Comparison of ENCODE assay signal across 8 cellular contexts in genomic region chr3:27357665-27358258, GRCh38. TPM values are rescaled to one million over a fixed set of nuclear protein-coding genes. Genes with fewer than 3 reads are reported as not detected.
DNase-seq lines count a peak whose midpoint lies in the region; ATAC-seq and TF ChIP-seq lines count a peak whose summit lies in the region.

No MANE protein-coding gene starts in this region.

- no peaks in the 10 kb centered on the region for H3F3A ChIP-seq in SK-N-SH (replicated peaks; ENCODE audit: insufficient read depth)

- CTCF ChIA-PET in SK-N-SH (lab: Yijun Ruan, JAX): interaction anchor here (0.6 to 1.4 kb wide), 22 partner anchors 8 to 943 kb away, joined by 3 to 13 read pairs (median 4); partner anchors contain the start of gene NEK10

- intact Hi-C loops in adrenal gland (cut with DNase I): no loop called here

- peak; percentile 70 for TF ChIP-seq CTCF in SK-N-SH (IDR thresholded peaks at IDR 0.05)
- TF ChIP-seq CTCF in adrenal gland (IDR thresholded peaks at IDR 0.05): peak; percentile 33 to 69 (median 64)

- no peaks in the 10 kb centered on the region for H3K27me3 ChIP-seq in SK-N-SH (ENCODE audit: insufficient read depth)
- H3K27me3 ChIP-seq in adrenal gland: no peaks in the 10 kb centered on the region

- TF ChIP-seq POLR2A in adrenal gland (IDR thresholded peaks at IDR 0.05): no peak

- DNase-seq in GM04504 (ENCODE audit: low read depth): peak; percentile 9
- peak; percentile 19 for DNase-seq in HS-5 (ENCODE audit: low read depth)
- DNase-seq in SK-N-SH: peak; percentile 39
- DNase-seq in adrenal gland: peak; percentile 56 to 76 (median 65)
- DNase-seq in inferior parietal cortex (ENCODE audit: extremely low spot score): peak; percentile 38
- DNase-seq in stimulated activated CD4-positive, alpha-beta T cell treated with anti-CD3 and anti-CD28 coated beads, TNF-alpha, amount 100 ng/mL, for 4 hours (ENCODE audit: low read depth in 3 of 3): peak in 2 of 3 experiments; percentile 13 to 29
- no peak for DNase-seq in OCI-M2 (lab: John Stamatoyannopoulos, UW; ENCODE audit: unreplicated experiment)

- H3K4me2 ChIP-seq in SK-N-SH: no peak overlapping the region

- no peaks in the 10 kb centered on the region for H3K79me2 ChIP-seq in SK-N-SH (ENCODE audit: insufficient read depth)

- no peaks in the 10 kb centered on the region for H4K20me1 ChIP-seq in SK-N-SH (ENCODE audit: insufficient read depth)

- peak; percentile 96 for ATAC-seq in GM21526 (IDR thresholded peaks at IDR 0.05; ENCODE audit: low FRiP score, unreplicated experiment)

- TF ChIP-seq RAD21 in SK-N-SH (IDR thresholded peaks at IDR 0.05; ENCODE audit: low read length): peak; percentile 74

- H3K9me2 ChIP-seq in SK-N-SH: no peaks in the 10 kb centered on the region

- H3K36me3 ChIP-seq in SK-N-SH (replicated peaks in 1 of 2; ENCODE audit: control insufficient read depth in 1 of 2, insufficient read depth in 2 of 2, low read length in 1 of 2) (no peaks in the 10 kb centered on the region), adrenal gland (replicated peaks in 1 of 2) (no peaks in the 10 kb centered on the region)

- H3K9me3 ChIP-seq in SK-N-SH: no peaks in the 10 kb centered on the region
- H3K9me3 ChIP-seq in adrenal gland (replicated peaks in 1 of 3): no peaks in the 10 kb centered on the region

- POLR2A ChIA-PET in SK-N-SH (lab: Yijun Ruan, JAX): no interaction called here

- no peak overlapping the region; a peak in 1 of 4 replicates for H3K4me3 ChIP-seq in SK-N-SH (ENCODE audit: low read depth in 2 of 2, low read length in 1 of 2)
- no peak overlapping the region for H3K4me3 ChIP-seq in adrenal gland

- no peak for TF ChIP-seq EP300 in SK-N-SH (IDR thresholded peaks at IDR 0.05; ENCODE audit: borderline replicate concordance in 1 of 2, low read depth in 1 of 2, low read length in 1 of 2)

- H3K9ac ChIP-seq in SK-N-SH: no peak overlapping the region

- H3K4me1 ChIP-seq in SK-N-SH (ENCODE audit: control insufficient read depth in 1 of 2, insufficient read depth in 2 of 2, low read depth in 1 of 2, low read length in 1 of 2): no peaks in the 10 kb centered on the region; a peak in 1 of 4 replicates
- peaks cover 0 to 22% of the 10 kb centered on the region in 2 donors for H3K4me1 ChIP-seq in adrenal gland (replicated peaks in 1 of 2)

- WGBS in SK-N-SH (ENCODE audit: low lambda C conversion rate): 12% methylated on average over 1 of the region's 1 CpG
- WGBS in adrenal gland, 4 donors: 11 to 28% (median 20%) methylated on average over 1 of the region's 1 CpG

- H3K27ac ChIP-seq in SK-N-SH (ENCODE audit: low read depth in 2 of 2, low read length in 1 of 2): no peak overlapping the region
- H3K27ac ChIP-seq in adrenal gland: no peak overlapping the region

- no peak overlapping the region for H2AFZ ChIP-seq in SK-N-SH (ENCODE audit: low read depth)

TF ChIP-seq in SK-N-SH, 30 proteins besides CTCF, POLR2A, EP300 and RAD21:
- TF ChIP-seq RFX5 (IDR thresholded peaks at IDR 0.05; ENCODE audit: low read length): no peak
- peak; percentile 80 for TF ChIP-seq SMC3 (IDR thresholded peaks at IDR 0.05; ENCODE audit: low read depth, low read length)

RNA-seq across cellular contexts. Expression of gene NEK10, which starts 11.4 kb away (rescaled TPM):
- polyA plus RNA-seq in SK-N-SH (2012; rRNA removed) (1.0 and 1.5 TPM in 2 replicates), adrenal gland (under 1 TPM; 0.16 to 0.55 (median 0.24) TPM)
- polyA plus RNA-seq in SK-N-SH (2012; cell fraction: cytosol; rRNA removed): 1.2 and 1.4 TPM in 2 replicates
- 2.5 and 3.7 TPM in 2 replicates for polyA plus RNA-seq in SK-N-SH (2012; cell fraction: nucleus; rRNA removed)
- 1 to 10 TPM in 1 of 8 donors, under 1 TPM in 7; 0.25 to 1.2 (median 0.77) TPM for total RNA-seq in adrenal gland
